Comparison of ENCODE assay signal across 1 cellular context in genomic region chr11:71250512-71251158, GRCh38.
A peak's percentile ranks its signal among the peaks of the same experiment; 100 is the strongest.
TF ChIP-seq lines count a peak whose summit lies in the region.

No MANE protein-coding gene starts in this region.

TF ChIP-seq in H1, 55 proteins besides CTCF, POLR2A, EP300 and RAD21:
- no peak for TF ChIP-seq HDAC6 (IDR thresholded peaks at IDR 0.05; ENCODE audit: low read depth, low read length)
- peak; percentile 18 for TF ChIP-seq ASH2L (IDR thresholded peaks at IDR 0.05; ENCODE audit: low read length)
- no peak for TF ChIP-seq TAF1 (IDR thresholded peaks at IDR 0.05; ENCODE audit: low read depth, low read length)
- TF ChIP-seq SRF (IDR thresholded peaks at IDR 0.05; ENCODE audit: low read depth, low read length), result no peak
- TF ChIP-seq JUND (IDR thresholded peaks at IDR 0.05; ENCODE audit: low read length), result no peak
- no peak for TF ChIP-seq ZNF274 (IDR thresholded peaks at IDR 0.05; ENCODE audit: borderline replicate concordance, extremely low read depth, low read length)
- no peak for TF ChIP-seq FOSL1 (IDR thresholded peaks at IDR 0.05; ENCODE audit: insufficient read depth, low read depth, low read length)
